1 cellular context compared by ENCODE assay signal in genomic region chr6:13248953-13249432, GRCh38.
TF ChIP-seq lines count a peak whose summit lies in the region.

No MANE protein-coding gene starts in this region.

TF ChIP-seq in IMR-90, 13 proteins besides CTCF, POLR2A, EP300 and RAD21 (continued from another document):
- TF ChIP-seq RCOR1 (IDR thresholded peaks at IDR 0.05; ENCODE audit: insufficient replicate concordance, low read length) (no peak), BHLHE40 (IDR thresholded peaks at IDR 0.05; ENCODE audit: low read depth, low read length) (no peak), RFX5 (IDR thresholded peaks at IDR 0.05; ENCODE audit: low read depth, low read length) (no peak), NFE2L2 (IDR thresholded peaks at IDR 0.05; ENCODE audit: low read depth, low read length) (no peak), MXI1 (IDR thresholded peaks at IDR 0.05; ENCODE audit: borderline replicate concordance, low read depth, low read length) (no peak)
